ENCODE assay signal across 10 cellular contexts in genomic region chr17:50817142-50817751, GRCh38. TPM values are rescaled to one million over a fixed set of nuclear protein-coding genes. Genes with fewer than 3 reads are reported as not detected.
DNase-seq lines count a peak whose midpoint lies in the region; ATAC-seq and TF ChIP-seq lines count a peak whose summit lies in the region.
"Had no signal": no experiment of that assay in that cellular context is flagged by ENCODE, and none has a peak within 500 bp of the region (broad histone marks: within the 10 kb centered on the region; RNA-seq: fewer than 3 reads in every experiment).

No MANE protein-coding gene starts in this region.

- no peak overlapping the region for H2BK12ac ChIP-seq in neuronal stem cell (ENCODE audit: low read length)

- CTCF ChIA-PET in BJ (lab: Yijun Ruan, JAX) = interaction anchor here (0.6 to 2.3 kb wide), 13 partner anchors 8 to 336 kb away, joined by 3 to 8 read pairs (median 3); partner anchors contain the start of genes ANKRD40CL and NME1
- CTCF ChIA-PET in activated CD4-positive, alpha-beta memory T cell treated with anti-CD3 and anti-CD28 coated beads for 36 hours (lab: Charles Lee) = interaction anchor here (0.7 to 3.2 kb wide), 21 partner anchors 9 to 158 kb away, joined by 3 to 11 read pairs (median 4); partner anchors contain the start of gene WFIKKN2

- peak overlapping the region; percentile 76 for H3K18ac ChIP-seq in neuronal stem cell (ENCODE audit: low read length)

- H2AK5ac ChIP-seq in neuronal stem cell (ENCODE audit: low read depth, low read length) = no peak overlapping the region

- no peaks in the 10 kb centered on the region for H3K36me3 Mint-ChIP-seq in activated CD4-positive, alpha-beta memory T cell treated with anti-CD3 and anti-CD28 coated beads for 36 hours
- H3K36me3 Mint-ChIP-seq in endodermal cell (ENCODE audit: low read depth) = no peaks in the 10 kb centered on the region

- H2BK5ac ChIP-seq in neuronal stem cell (ENCODE audit: low read length) = no peak overlapping the region

- H3K36me3 ChIP-seq in BJ (ENCODE audit: control insufficient read depth, insufficient read depth, low read length) (no peaks in the 10 kb centered on the region), endodermal cell (ENCODE audit: control insufficient read depth, insufficient read depth, low read length) (no peaks in the 10 kb centered on the region), neuronal stem cell (replicated peaks in 1 of 2; ENCODE audit: control insufficient read depth in 2 of 2, insufficient read depth in 2 of 2, low read length in 2 of 2) (no peaks in the 10 kb centered on the region), testis (ENCODE audit: low read depth, missing control alignments) (no peaks in the 10 kb centered on the region)
- H3K36me3 ChIP-seq: HAP-1 had no signal

- no peak overlapping the region for H3K4me3 Mint-ChIP-seq in activated CD4-positive, alpha-beta memory T cell treated with anti-CD3 and anti-CD28 coated beads for 36 hours
- H3K4me3 Mint-ChIP-seq in endodermal cell = no peak overlapping the region

- WGBS in endodermal cell (ENCODE audit: insufficient coverage in 1 of 2, insufficient read length in 1 of 2), 2 experiments = 34 to 52% methylated on average over 15 to 22 of the region's 22 CpGs
- no CpG with 5 or more reads among the region's 22 CpGs for WGBS in neuronal stem cell (ENCODE audit: extremely low coverage in 2 of 2, insufficient read length in 2 of 2, insufficient replicate concordance in 1 of 2), 2 donors
- WGBS in testis, 2 donors = 21 to 32% methylated on average over 8 to 22 of the region's 22 CpGs

- H4K91ac ChIP-seq in neuronal stem cell (ENCODE audit: low read depth, low read length, poor library complexity) = no peak overlapping the region

- no peak overlapping the region for H3K27ac Mint-ChIP-seq in activated CD4-positive, alpha-beta memory T cell treated with anti-CD3 and anti-CD28 coated beads for 36 hours
- H3K27ac Mint-ChIP-seq in endodermal cell = no peak overlapping the region

- peak overlapping the region; percentile 21 for H2AFZ ChIP-seq in neuronal stem cell (ENCODE audit: low read length)

- no peak overlapping the region for H3K4me2 ChIP-seq in neuronal stem cell (ENCODE audit: insufficient read depth, low read length, poor library complexity, severe bottlenecking)

- peak; percentile 77 for TF ChIP-seq CTCF in BJ (IDR thresholded peaks at IDR 0.05; ENCODE audit: insufficient read depth, low read depth, low read length)
- TF ChIP-seq CTCF in endodermal cell (conservative IDR thresholded peaks at IDR 0.05) = peak; percentile 89
- peak; percentile 53 to 81 (median 64) for TF ChIP-seq CTCF in testis (IDR thresholded peaks at IDR 0.05)

- no peak overlapping the region for H3K23ac ChIP-seq in neuronal stem cell (ENCODE audit: low read depth, low read length, poor library complexity)

- POLR2A ChIA-PET in BJ (lab: Charles Lee) = no interaction called here
- POLR2A ChIA-PET in activated CD4-positive, alpha-beta memory T cell treated with anti-CD3 and anti-CD28 coated beads for 36 hours (lab: Charles Lee) = no interaction called here

- no peak overlapping the region for H2BK120ac ChIP-seq in neuronal stem cell (ENCODE audit: low read depth, low read length)

- H3K4me1 Mint-ChIP-seq in activated CD4-positive, alpha-beta memory T cell treated with anti-CD3 and anti-CD28 coated beads for 36 hours (ENCODE audit: low read depth) = peaks cover 2% of the 10 kb centered on the region
- no peaks in the 10 kb centered on the region for H3K4me1 Mint-ChIP-seq in endodermal cell

- H3K14ac ChIP-seq in neuronal stem cell (ENCODE audit: low read length) = no peak overlapping the region

- H3K4ac ChIP-seq in neuronal stem cell (ENCODE audit: low read length) = no peak overlapping the region

- peaks cover 11% of the 10 kb centered on the region for H3K27me3 Mint-ChIP-seq in activated CD4-positive, alpha-beta memory T cell treated with anti-CD3 and anti-CD28 coated beads for 36 hours
- H3K27me3 Mint-ChIP-seq in endodermal cell (ENCODE audit: insufficient read depth) = peaks cover 5% of the 10 kb centered on the region

- no peaks in the 10 kb centered on the region for H3K4me1 ChIP-seq in endodermal cell (ENCODE audit: control insufficient read depth, insufficient read depth, low read length)
- peaks cover 0 to 2% of the 10 kb centered on the region in 2 donors for H3K4me1 ChIP-seq in neuronal stem cell (ENCODE audit: control insufficient read depth in 2 of 2, insufficient read depth in 1 of 2, low read depth in 1 of 2, low read length in 2 of 2)
- H3K4me1 ChIP-seq in testis = no peaks in the 10 kb centered on the region
- H3K4me1 ChIP-seq: HAP-1 had no signal

- H4K8ac ChIP-seq in neuronal stem cell (ENCODE audit: low read depth, low read length) = no peak overlapping the region

- no peak overlapping the region for H3K4me3 ChIP-seq in BJ (ENCODE audit: low read depth, low read length)
- H3K4me3 ChIP-seq in Jurkat, Clone E6-1 (ENCODE audit: low read length) = no peak overlapping the region
- no peak overlapping the region for H3K4me3 ChIP-seq in endodermal cell (ENCODE audit: low read length)
- no peak overlapping the region for H3K4me3 ChIP-seq in neuronal stem cell (ENCODE audit: low read length in 2 of 2)
- no peak overlapping the region for H3K4me3 ChIP-seq in testis
- H3K4me3 ChIP-seq: HAP-1 had no signal

- TF ChIP-seq POLR2A in testis (IDR thresholded peaks at IDR 0.05) = no peak

- H3K9ac ChIP-seq in endodermal cell (ENCODE audit: extremely low read depth, low read length, poor library complexity, severe bottlenecking) (no peak overlapping the region), neuronal stem cell (ENCODE audit: low read depth, low read length, poor library complexity) (no peak overlapping the region)

- H3K79me1 ChIP-seq in neuronal stem cell (ENCODE audit: low read depth, low read length) = no peaks in the 10 kb centered on the region

- ATAC-seq in GM18873 (IDR thresholded peaks at IDR 0.05; ENCODE audit: low FRiP score, unreplicated experiment) = no peak

- H3K9me3 ChIP-seq in endodermal cell (ENCODE audit: control insufficient read depth, low read length) (no peaks in the 10 kb centered on the region), neuronal stem cell (replicated peaks in 1 of 2; ENCODE audit: control insufficient read depth in 2 of 2, insufficient read depth in 1 of 2, low read depth in 1 of 2, low read length in 2 of 2) (no peaks in the 10 kb centered on the region), testis (no peaks in the 10 kb centered on the region)
- H3K9me3 ChIP-seq: HAP-1 had no signal

- H3K27ac ChIP-seq in endodermal cell (ENCODE audit: low read depth, low read length) = no peak overlapping the region
- no peak overlapping the region for H3K27ac ChIP-seq in neuronal stem cell (replicated peaks; ENCODE audit: low read length)
- H3K27ac ChIP-seq in testis = no peak overlapping the region

- H2BK15ac ChIP-seq in neuronal stem cell (ENCODE audit: low read length) = no peak overlapping the region

- peaks cover 5% of the 10 kb centered on the region; the same call in 1 of the 2 replicates for H3K27me3 ChIP-seq in BJ (ENCODE audit: control insufficient read depth, insufficient read depth, low read length)
- H3K27me3 ChIP-seq in endodermal cell (ENCODE audit: control insufficient read depth, insufficient read depth, low read length, poor library complexity, severe bottlenecking) = no peaks in the 10 kb centered on the region
- H3K27me3 ChIP-seq in neuronal stem cell (ENCODE audit: control insufficient read depth in 3 of 3, insufficient read depth in 3 of 3, low read depth in 1 of 3, low read length in 3 of 3) = peaks cover 0 to 21% (median 0%) of the 10 kb centered on the region in 3 experiments
- no peaks in the 10 kb centered on the region for H3K27me3 ChIP-seq in testis

- intact Hi-C loops in activated CD4-positive, alpha-beta memory T cell treated with anti-CD3 and anti-CD28 coated beads for 36 hours (cut with micrococcal nuclease) = no loop called here
- intact Hi-C loops in testis (cut with DNase I; ENCODE audit: low total_unique reads) = no loop called here

- H3K9me3 Mint-ChIP-seq in activated CD4-positive, alpha-beta memory T cell treated with anti-CD3 and anti-CD28 coated beads for 36 hours = no peaks in the 10 kb centered on the region
- H3K9me3 Mint-ChIP-seq in endodermal cell = no peaks in the 10 kb centered on the region

- DNase-seq in BJ (ENCODE audit: low read depth) (no peak), endodermal cell (peak; percentile 83), neuronal stem cell (ENCODE audit: low spot score) (no peak), testis (peak; percentile 58), ecto neural progenitor cell (ENCODE audit: low spot score) (no peak)
- peak; percentile 26 for DNase-seq in Jurkat, Clone E6-1 (ENCODE audit: low read depth, low spot score)
- DNase-seq in activated CD4-positive, alpha-beta memory T cell treated with anti-CD3 and anti-CD28 coated beads for 36 hours = peak; percentile 61

RNA-seq across cellular contexts. Expression of gene WFIKKN2, which starts 18.1 kb away (rescaled TPM):
- polyA plus RNA-seq in BJ (2011; rRNA removed) (not detected in 2 replicates), testis (ENCODE audit: insufficient read depth, low read depth, low replicate concordance) (6.8 TPM)
- polyA minus RNA-seq in BJ (2011; rRNA and poly(A)+ RNA removed) = not detected in 2 replicates
- not detected for polyA plus RNA-seq in Jurkat, Clone E6-1 (2012; ENCODE audit: insufficient read depth, insufficient read length)
- not detected for total RNA-seq in activated CD4-positive, alpha-beta memory T cell treated with anti-CD3 and anti-CD28 coated beads for 36 hours
- total RNA-seq in endodermal cell (under 1 TPM; 0.29 to 0.35 TPM), testis (1 to 10 TPM; 3.7 to 7.3 TPM)
- polyA plus RNA-seq in endodermal cell (2013, experiment 1 of 2) = 0.25 TPM
- polyA plus RNA-seq in endodermal cell (2013, experiment 2 of 2) = 0.29 TPM
- polyA plus RNA-seq in neuronal stem cell (2013, experiment 1 of 2) = 0.03 TPM
- polyA plus RNA-seq in neuronal stem cell (2013, experiment 2 of 2) = 0.01 TPM
- total RNA-seq: mononuclear cell had no signal

RNA-seq across cellular contexts. Expression of gene TOB1, which starts 48.9 kb away (rescaled TPM):
- polyA plus RNA-seq in BJ (2011; rRNA removed) (16.1 and 16.8 TPM in 2 replicates), testis (ENCODE audit: insufficient read depth, low read depth, low replicate concordance) (42.8 TPM)
- 26.9 and 37.6 TPM in 2 replicates for polyA minus RNA-seq in BJ (2011; rRNA and poly(A)+ RNA removed)
- polyA plus RNA-seq in Jurkat, Clone E6-1 (2012; ENCODE audit: insufficient read depth, insufficient read length) = 13.0 TPM
- 10 to 100 TPM; 42.3 to 44.1 TPM for total RNA-seq in activated CD4-positive, alpha-beta memory T cell treated with anti-CD3 and anti-CD28 coated beads for 36 hours
- total RNA-seq in endodermal cell (10 to 100 TPM; 35.5 to 36.3 TPM), testis (10 to 100 TPM; 18.4 to 26.1 TPM)
- 45.3 TPM for polyA plus RNA-seq in endodermal cell (2013, experiment 1 of 2)
- polyA plus RNA-seq in endodermal cell (2013, experiment 2 of 2) = 45.3 TPM
- polyA plus RNA-seq in neuronal stem cell (2013, experiment 1 of 2) = 44.9 TPM
- polyA plus RNA-seq in neuronal stem cell (2013, experiment 2 of 2) = 45.0 TPM

RNA-seq across cellular contexts. Expression of gene ANKRD40CL, which starts 49.9 kb away (rescaled TPM):
- polyA plus RNA-seq in BJ (2011; rRNA removed) (not detected in 2 replicates), testis (ENCODE audit: insufficient read depth, low read depth, low replicate concordance) (not detected)
- polyA minus RNA-seq in BJ (2011; rRNA and poly(A)+ RNA removed) = not detected in 2 replicates
- not detected for polyA plus RNA-seq in Jurkat, Clone E6-1 (2012; ENCODE audit: insufficient read depth, insufficient read length)
- not detected for total RNA-seq in activated CD4-positive, alpha-beta memory T cell treated with anti-CD3 and anti-CD28 coated beads for 36 hours
- total RNA-seq in endodermal cell (not detected), testis (not detected)
- not detected for polyA plus RNA-seq in endodermal cell (2013, experiment 1 of 2)
- not detected for polyA plus RNA-seq in endodermal cell (2013, experiment 2 of 2)
- polyA plus RNA-seq in neuronal stem cell (2013, experiment 1 of 2) = not detected
- not detected for polyA plus RNA-seq in neuronal stem cell (2013, experiment 2 of 2)

Comparison
In these comparisons a context has a peak if more than half of its experiments do, and no peak if none do; other contexts are left out.
1. DNase-seq: peak in Jurkat, Clone E6-1 (single experiment), activated CD4-positive, alpha-beta memory T cell treated with anti-CD3 and anti-CD28 coated beads for 36 hours (single experiment), endodermal cell (single experiment) and testis (single experiment); none in BJ (single experiment), neuronal stem cell (single experiment) and ecto neural progenitor cell (single experiment).
2. Peak in every context shown above with its lines, with median percentiles within 50 percentile points of each other: CTCF ChIP-seq.